25 cellular contexts compared by ENCODE assay signal in the genomic region with DNA sequence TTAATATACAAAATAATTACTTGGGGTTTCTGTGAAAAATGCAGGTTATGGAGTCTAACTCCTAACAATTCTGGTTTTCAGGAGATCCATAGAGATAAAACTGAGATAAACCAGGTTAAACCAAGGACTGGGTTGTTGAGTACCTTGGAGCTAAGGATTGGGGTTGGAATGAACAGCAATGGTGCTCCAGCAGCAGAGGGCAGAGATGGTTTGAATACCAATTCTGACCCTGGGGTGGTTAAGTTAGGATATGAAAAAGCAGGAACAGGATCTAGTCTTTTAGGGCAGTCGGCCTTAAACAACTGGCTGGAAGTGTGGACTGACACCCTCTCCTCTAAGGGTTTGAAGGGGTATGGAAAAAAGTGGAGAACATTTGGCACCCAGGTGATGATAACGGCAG. TPM values are rescaled to one million over a fixed set of nuclear protein-coding genes. Genes with fewer than 3 reads are reported as not detected.
DNase-seq lines count a peak whose midpoint lies in the region; ATAC-seq, FAIRE-seq and TF ChIP-seq lines count a peak whose summit lies in the region.
"Had no signal": no experiment of that assay in that cellular context is flagged by ENCODE, and none has a peak within 500 bp of the region (broad histone marks: within the 10 kb centered on the region; RNA-seq: fewer than 3 reads in every experiment).

No MANE protein-coding gene starts in this region.

- peak; percentile 54 for TF ChIP-seq CTCF in HepG2 (CRISPR knock-in tag; IDR thresholded peaks at IDR 0.05)
- no peak for TF ChIP-seq CTCF in right lobe of liver (IDR thresholded peaks at IDR 0.05)
- no peak for TF ChIP-seq CTCF in liver (IDR thresholded peaks at IDR 0.05; ENCODE audit: low read depth, low read length, missing input control)
- TF ChIP-seq CTCF in heart left ventricle (IDR thresholded peaks at IDR 0.05): no peak

- H2AFZ ChIP-seq in HepG2 (ENCODE audit: low read length): no peak overlapping the region
- H2AFZ ChIP-seq: GM23248 had no signal

- no peaks in the 10 kb centered on the region for H3K79me2 ChIP-seq in HepG2 (ENCODE audit: insufficient read depth, low read length)

- no peak for FAIRE-seq in HepG2 (lab: Jason Lieb, UNC)
- FAIRE-seq: A204.1, GM12878, GM19239, H1 had no signal

- no peak overlapping the region for H3K4me2 ChIP-seq in HepG2 (ENCODE audit: low read depth, low read length)
- H3K4me2 ChIP-seq: BLaER1 had no signal

- H3K9ac ChIP-seq in HepG2 (ENCODE audit: insufficient read depth, low read depth, low read length): no peak overlapping the region
- no peak overlapping the region for H3K9ac ChIP-seq in liver (ENCODE audit: low read depth in 1 of 2, low read length in 2 of 2)
- H3K9ac ChIP-seq: BLaER1, GM23248 had no signal

- H3K9me3 ChIP-seq in HepG2 (ENCODE audit: low read length) (no peaks in the 10 kb centered on the region), right lobe of liver (no peaks in the 10 kb centered on the region), liver (ENCODE audit: control insufficient read depth in 4 of 4, low read length in 3 of 4) (no peaks in the 10 kb centered on the region), heart left ventricle (peaks cover 0 to 8% (median 0%) of the 10 kb centered on the region in 12 donors)
- H3K9me3 ChIP-seq: BLaER1, Caco-2 had no signal

- H3K27ac ChIP-seq in HepG2 (ENCODE audit: extremely low read length, insufficient read depth, low read length): no peak overlapping the region
- H3K27ac ChIP-seq in right lobe of liver: no peak overlapping the region
- H3K27ac ChIP-seq in liver (ENCODE audit: low read depth in 1 of 2, low read length in 2 of 2): no peak overlapping the region
- H3K27ac ChIP-seq in heart left ventricle: no peak overlapping the region
- H3K27ac ChIP-seq: 22Rv1, BLaER1, C4-2B, GM23248 had no signal

- in situ Hi-C loops in HepG2 (cut with HindIII; ENCODE audit: extremely low pct_ligation_motif_present, low pct_unique_long_range_greater_than_20kb): no loop called here
- in situ Hi-C loops in SK-MEL-5 (cut with HindIII; ENCODE audit: low pct_unique_long_range_greater_than_20kb, low sequenced_read_pairs): no loop called here

- H3K36me3 ChIP-seq in HepG2 (replicated peaks in 1 of 2; ENCODE audit: control insufficient read depth in 1 of 2, insufficient read depth in 2 of 2, low read length in 2 of 2) (peaks cover 0 to under 1% of the 10 kb centered on the region in 2 experiments; a peak in 1 of 5 replicates), right lobe of liver (no peaks in the 10 kb centered on the region), liver (ENCODE audit: control insufficient read depth in 4 of 4, insufficient read depth in 3 of 4, low read depth in 1 of 4, low read length in 3 of 4) (no peaks in the 10 kb centered on the region), heart left ventricle (no peaks in the 10 kb centered on the region)
- H3K36me3 ChIP-seq: BLaER1 had no signal

- H4K20me1 ChIP-seq in HepG2 (ENCODE audit: insufficient read depth, low read length): no peaks in the 10 kb centered on the region
- H4K20me1 ChIP-seq: BLaER1 had no signal

- DNase-seq in HepG2 (ENCODE audit: low spot score) (peak; percentile 14), right lobe of liver (no peak), SK-MEL-5 (ENCODE audit: low read depth, low spot score) (peak; percentile 10), left ventricle myocardium superior (no peak), heart left ventricle (no peak), OCI-M2 (lab: John Stamatoyannopoulos, UW; ENCODE audit: unreplicated experiment) (no peak)
- DNase-seq: CD4-positive, CD25-positive, alpha-beta regulatory T cell; CD8-positive, alpha-beta T cell; DMS153; DND-41; EL; GDM1; GM23248; H7; HCEC 1CT had no signal

- intact Hi-C loops in HepG2 (cut with micrococcal nuclease; ENCODE audit: unreplicated experiment): no loop called here
- intact Hi-C loops in right lobe of liver (cut with DNase I): no loop called here
- intact Hi-C loops in left ventricle myocardium superior (cut with micrococcal nuclease): no loop called here
- intact Hi-C loops in heart left ventricle (cut with DNase I): no loop called here

- POLR2A ChIA-PET in HepG2 (lab: Yijun Ruan, JAX): interaction anchor here (0.9 kb wide), 1 partner anchor 238 kb away, joined by 5 read pairs; no protein-coding TSS in a partner anchor

- TF ChIP-seq RAD21 in HepG2 (CRISPR knock-in tag; IDR thresholded peaks at IDR 0.05) (no peak), liver (IDR thresholded peaks at IDR 0.05) (peak; percentile 19 to 60)

- CTCF ChIA-PET in HepG2 (lab: Yijun Ruan, JAX; ENCODE audit: low intra/inter-chr PET ratio, low total read pairs): interaction anchor here (1.1 to 1.3 kb wide), 2 partner anchors 166 to 235 kb away, joined by 3 read pairs; no protein-coding TSS in a partner anchor

- H3K4me3 ChIP-seq in HepG2 (replicated peaks in 1 of 3; ENCODE audit: insufficient read depth in 1 of 3, low read depth in 2 of 3, low read length in 3 of 3) (no peak overlapping the region), right lobe of liver (no peak overlapping the region), liver (ENCODE audit: low read depth in 1 of 3, low read length in 3 of 3) (no peak overlapping the region), heart left ventricle (no peak overlapping the region)
- H3K4me3 ChIP-seq: BLaER1, GM12878, GM23248 had no signal

- no peaks in the 10 kb centered on the region for H3K27me3 ChIP-seq in HepG2 (ENCODE audit: control insufficient read depth in 1 of 2, insufficient read depth in 2 of 2, low read length in 2 of 2)
- H3K27me3 ChIP-seq in right lobe of liver: no peaks in the 10 kb centered on the region
- no peaks in the 10 kb centered on the region for H3K27me3 ChIP-seq in liver (ENCODE audit: control insufficient read depth in 4 of 4, insufficient read depth in 4 of 4, low read length in 3 of 4)
- H3K27me3 ChIP-seq in heart left ventricle: no peaks in the 10 kb centered on the region
- H3K27me3 ChIP-seq: BLaER1 had no signal

- BruUV-seq in HepG2 (replicated peaks; lab: Mats Ljungman, UMichigan): no TSS peak

- H3K4me1 ChIP-seq in HepG2 (ENCODE audit: insufficient read depth, low read length) (no peaks in the 10 kb centered on the region), right lobe of liver (no peaks in the 10 kb centered on the region), liver (ENCODE audit: control insufficient read depth in 4 of 4, insufficient read depth in 4 of 4, low read length in 3 of 4) (no peaks in the 10 kb centered on the region), heart left ventricle (no peaks in the 10 kb centered on the region)
- H3K4me1 ChIP-seq: BLaER1, Caco-2 had no signal

- TF ChIP-seq EP300 in HepG2 (IDR thresholded peaks at IDR 0.05; ENCODE audit: low read depth in 2 of 2, low read length in 2 of 2): no peak
- TF ChIP-seq EP300 in HepG2 (CRISPR knock-in tag; IDR thresholded peaks at IDR 0.05; ENCODE audit: borderline replicate concordance): no peak

- 91% methylated on average over 2 of the region's 2 CpGs for WGBS in HepG2 (ENCODE audit: low lambda C conversion rate)
- WGBS in right lobe of liver (ENCODE audit: insufficient coverage, low coverage, low lambda C conversion rate, missing lambda C conversion rate): 76% methylated on average over 2 of the region's 2 CpGs
- WGBS in liver: 91% methylated on average over 2 of the region's 2 CpGs
- WGBS in heart left ventricle, 4 donors: 71 to 79% (median 73%) methylated on average over 2 of the region's 2 CpGs

- TF ChIP-seq POLR2A in HepG2 (IDR thresholded peaks at IDR 0.05; ENCODE audit: insufficient read depth in 1 of 2, low read depth in 2 of 2, low read length in 2 of 2) (no peak), right lobe of liver (IDR thresholded peaks at IDR 0.05) (no peak), heart left ventricle (IDR thresholded peaks at IDR 0.05) (no peak)

- ATAC-seq in HepG2: peak; percentile 39; the same call in 2 of the 3 replicates
- no peak for ATAC-seq in right lobe of liver
- ATAC-seq in left ventricle myocardium superior: no peak
- no peak for ATAC-seq in heart left ventricle
- no peak for ATAC-seq in HG02973 (IDR thresholded peaks at IDR 0.05; ENCODE audit: unreplicated experiment)
- ATAC-seq: CD8-positive, alpha-beta T cell; GM12878 had no signal

RNA-seq across cellular contexts. Expression of a gene that starts 53.0 kb away (rescaled TPM):
- total RNA-seq in HepG2 (2016; rRNA removed; fragmentation: Illumina TruSeq; extraction: Trizol): 171 and 243 TPM in 2 replicates
- 52.3 and 57.9 TPM in 2 replicates for total RNA-seq in HepG2 (2016; cell fraction: cytosol; rRNA removed; fragmentation: Illumina TruSeq; extraction: Trizol; ENCODE audit: low read depth)
- 176 and 234 TPM in 2 replicates for total RNA-seq in HepG2 (2016; cell fraction: insoluble cytoplasmic fraction; rRNA removed; fragmentation: Illumina TruSeq; extraction: Trizol)
- 80.0 and 84.0 TPM in 2 replicates for total RNA-seq in HepG2 (2016; cell fraction: membrane; rRNA removed; fragmentation: Illumina TruSeq; extraction: Trizol)
- total RNA-seq in HepG2 (2016; cell fraction: nucleus; rRNA removed; fragmentation: Illumina TruSeq; extraction: Trizol): 104 and 109 TPM in 2 replicates
- polyA plus RNA-seq in HepG2 (2011; rRNA removed): 162 and 172 TPM in 2 replicates
- 149 and 186 TPM in 2 replicates for polyA plus RNA-seq in HepG2 (2011; cell fraction: cytosol; rRNA removed)
- polyA plus RNA-seq in HepG2 (2011; cell fraction: nucleus; rRNA removed): 221 and 235 TPM in 2 replicates
- polyA plus RNA-seq in HepG2 (2012): 54.1 and 58.6 TPM in 2 replicates
- 54.0 and 55.9 TPM in 2 replicates for polyA plus RNA-seq in HepG2 (2016; cell fraction: cytosol; fragmentation: Illumina TruSeq; extraction: Trizol; ENCODE audit: low read depth)
- polyA plus RNA-seq in HepG2 (2016; cell fraction: insoluble cytoplasmic fraction; fragmentation: Illumina TruSeq; extraction: Trizol; ENCODE audit: low read depth): 208 and 224 TPM in 2 replicates
- 72.8 and 73.2 TPM in 2 replicates for polyA plus RNA-seq in HepG2 (2016; cell fraction: membrane; fragmentation: Illumina TruSeq; extraction: Trizol; ENCODE audit: low read depth)
- polyA plus RNA-seq in HepG2 (2016; cell fraction: nucleus; fragmentation: Illumina TruSeq; extraction: Trizol; ENCODE audit: insufficient read depth, low read depth): 178 and 190 TPM in 2 replicates
- 175 and 194 TPM in 2 replicates for polyA minus RNA-seq in HepG2 (2011; rRNA and poly(A)+ RNA removed; ENCODE audit: low replicate concordance)
- 36.4 and 37.4 TPM in 2 replicates for polyA minus RNA-seq in HepG2 (2011; cell fraction: cytosol; rRNA and poly(A)+ RNA removed)
- polyA minus RNA-seq in HepG2 (2011; cell fraction: nucleus; rRNA and poly(A)+ RNA removed): 48.0 and 55.0 TPM in 2 replicates
- total RNA-seq in right lobe of liver: 10 to 100 TPM; 57.8 to 92.8 (median 71.2) TPM
- 78.9 and 89.5 TPM in 2 replicates for total RNA-seq in SK-MEL-5 (2014; rRNA removed; shearing (Covaris generic))
- polyA plus RNA-seq in SK-MEL-5 (2015; cell fraction: cytosol; rRNA removed): 67.0 and 84.6 TPM in 2 replicates
- 185 and 221 TPM in 2 replicates for polyA plus RNA-seq in SK-MEL-5 (2015; cell fraction: nucleus; rRNA removed)
- 100 to 1,000 TPM in 1 of 2 donors, 10 to 100 TPM in 1; 78.5 to 717 TPM for total RNA-seq in liver
- 100 to 1,000 TPM in 1 of 2 donors, 10 to 100 TPM in 1; 93.3 to 110 TPM for polyA plus RNA-seq in liver
- 84.8 TPM for total RNA-seq in left ventricle myocardium superior
- 10 to 100 TPM; 58.2 to 95.8 (median 78.4) TPM for total RNA-seq in heart left ventricle
- polyA plus RNA-seq in heart left ventricle: 10 to 100 TPM; 80.6 to 89.3 TPM

RNA-seq across cellular contexts. Expression of a gene that starts 54.0 kb away (rescaled TPM):
- 16.2 and 18.6 TPM in 2 replicates for total RNA-seq in HepG2 (2016; rRNA removed; fragmentation: Illumina TruSeq; extraction: Trizol)
- total RNA-seq in HepG2 (2016; cell fraction: cytosol; rRNA removed; fragmentation: Illumina TruSeq; extraction: Trizol; ENCODE audit: low read depth): 2.3 and 2.5 TPM in 2 replicates
- 13.8 and 18.5 TPM in 2 replicates for total RNA-seq in HepG2 (2016; cell fraction: insoluble cytoplasmic fraction; rRNA removed; fragmentation: Illumina TruSeq; extraction: Trizol)
- total RNA-seq in HepG2 (2016; cell fraction: membrane; rRNA removed; fragmentation: Illumina TruSeq; extraction: Trizol): 4.6 and 6.4 TPM in 2 replicates
- total RNA-seq in HepG2 (2016; cell fraction: nucleus; rRNA removed; fragmentation: Illumina TruSeq; extraction: Trizol): 14.0 and 15.5 TPM in 2 replicates
- 24.5 and 27.1 TPM in 2 replicates for polyA plus RNA-seq in HepG2 (2011; rRNA removed)
- 19.4 and 21.0 TPM in 2 replicates for polyA plus RNA-seq in HepG2 (2011; cell fraction: cytosol; rRNA removed)
- 86.2 and 90.2 TPM in 2 replicates for polyA plus RNA-seq in HepG2 (2011; cell fraction: nucleus; rRNA removed)
- 11.7 and 15.3 TPM in 2 replicates for polyA plus RNA-seq in HepG2 (2012)
- 1.4 and 1.9 TPM in 2 replicates for polyA plus RNA-seq in HepG2 (2016; cell fraction: cytosol; fragmentation: Illumina TruSeq; extraction: Trizol; ENCODE audit: low read depth)
- polyA plus RNA-seq in HepG2 (2016; cell fraction: insoluble cytoplasmic fraction; fragmentation: Illumina TruSeq; extraction: Trizol; ENCODE audit: low read depth): 17.1 and 21.5 TPM in 2 replicates
- polyA plus RNA-seq in HepG2 (2016; cell fraction: membrane; fragmentation: Illumina TruSeq; extraction: Trizol; ENCODE audit: low read depth): 4.6 and 6.1 TPM in 2 replicates
- 38.8 and 41.9 TPM in 2 replicates for polyA plus RNA-seq in HepG2 (2016; cell fraction: nucleus; fragmentation: Illumina TruSeq; extraction: Trizol; ENCODE audit: insufficient read depth, low read depth)
- polyA minus RNA-seq in HepG2 (2011; rRNA and poly(A)+ RNA removed; ENCODE audit: low replicate concordance): 38.1 and 44.2 TPM in 2 replicates
- 13.9 and 14.3 TPM in 2 replicates for polyA minus RNA-seq in HepG2 (2011; cell fraction: cytosol; rRNA and poly(A)+ RNA removed)
- polyA minus RNA-seq in HepG2 (2011; cell fraction: nucleus; rRNA and poly(A)+ RNA removed): 17.5 and 23.1 TPM in 2 replicates
- total RNA-seq in right lobe of liver: 10 to 100 TPM; 26.8 to 38.2 (median 29.1) TPM
- 17.8 and 18.6 TPM in 2 replicates for total RNA-seq in SK-MEL-5 (2014; rRNA removed; shearing (Covaris generic))
- 37.0 and 46.8 TPM in 2 replicates for polyA plus RNA-seq in SK-MEL-5 (2015; cell fraction: cytosol; rRNA removed)
- 87.7 and 89.8 TPM in 2 replicates for polyA plus RNA-seq in SK-MEL-5 (2015; cell fraction: nucleus; rRNA removed)
- total RNA-seq in liver: 10 to 100 TPM; 18.9 to 29.5 TPM
- polyA plus RNA-seq in liver: 10 to 100 TPM; 15.9 to 32.9 TPM
- 23.7 TPM for total RNA-seq in left ventricle myocardium superior
- total RNA-seq in heart left ventricle: 10 to 100 TPM; 17.6 to 34.3 (median 22.8) TPM
- polyA plus RNA-seq in heart left ventricle: 10 to 100 TPM; 18.9 to 30.1 TPM

Comparison
In these comparisons a context has a peak if more than half of its experiments do, and no peak if none do; other contexts are left out.
1. DNase-seq: peak in HepG2 (single experiment) and SK-MEL-5 (single experiment); none in right lobe of liver (0 of 3), left ventricle myocardium superior (single experiment), heart left ventricle (0 of 5) and OCI-M2 (single experiment).